ENCODE assay signal across 15 cellular contexts in the genomic region with DNA sequence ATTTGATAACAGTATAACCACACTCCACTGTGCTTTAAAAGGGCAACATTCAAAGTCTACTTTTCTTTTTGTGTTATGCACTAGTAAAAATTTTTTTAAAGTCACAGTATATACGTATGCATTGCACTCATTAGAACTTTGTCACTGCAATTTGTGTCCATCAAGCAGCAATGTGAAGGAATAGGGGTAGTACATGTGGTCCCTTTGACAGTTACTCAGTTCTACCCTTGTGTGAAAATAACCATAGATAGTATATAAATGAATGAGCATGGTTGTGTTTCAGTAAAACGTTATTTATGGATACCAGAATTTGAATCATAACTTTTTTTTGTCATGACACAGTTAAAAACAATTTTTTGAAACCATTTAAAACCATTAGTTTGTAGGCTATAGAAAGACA. TPM values are rescaled to one million over a fixed set of nuclear protein-coding genes. Genes with fewer than 3 reads are reported as not detected.
DNase-seq lines count a peak whose midpoint lies in the region; ATAC-seq and TF ChIP-seq lines count a peak whose summit lies in the region.
"Had no signal": no experiment of that assay in that cellular context is flagged by ENCODE, and none has a peak within 500 bp of the region (broad histone marks: within the 10 kb centered on the region; RNA-seq: fewer than 3 reads in every experiment).

No MANE protein-coding gene starts in this region.

- H3K4me1 ChIP-seq in CD8-positive, alpha-beta T cell (ENCODE audit: insufficient read depth, low read length) = peaks cover 89% of the 10 kb centered on the region
- peaks cover 16 to 19% of the 10 kb centered on the region in 2 experiments for H3K4me1 ChIP-seq in neutrophil (ENCODE audit: control insufficient read depth in 1 of 2, insufficient read depth in 1 of 2, low read depth in 1 of 2, low read length in 1 of 2)
- H3K4me1 ChIP-seq: HAP-1 had no signal

- H3K27me3 ChIP-seq in CD8-positive, alpha-beta T cell (ENCODE audit: insufficient read depth, low read length) = no peaks in the 10 kb centered on the region
- H3K27me3 ChIP-seq in neutrophil = no peaks in the 10 kb centered on the region
- H3K27me3 ChIP-seq: MG63 had no signal

- intact Hi-C loops in CD8-positive, alpha-beta T cell (cut with DNase I, micrococcal nuclease) = loop anchor here (1.0 to 5.0 kb wide), 3 partner anchors 21 to 44 kb away; no protein-coding TSS in a partner anchor
- intact Hi-C loops in activated T-helper 2 cell treated with anti-CD3 and anti-CD28 coated beads, Interferon-gamma antibody, Interleukin-2, Interleukin-4, amounts not matched to agents 10 μg/mL and 5 μg/mL and 100 μg/mL, durations not matched to agents 14 hours and 24 hours and 36 hours (cut with micrococcal nuclease) = loop anchor here (2.0 kb wide), 1 partner anchor 21 kb away; no protein-coding TSS in a partner anchor

- H3K9me3 Mint-ChIP-seq in activated T-cell treated with anti-CD3 and anti-CD28 coated beads, Interleukin-2, amount 50 U/mL, for 72 hours = peaks cover 7% of the 10 kb centered on the region in 2 donors
- peaks cover 10% of the 10 kb centered on the region for H3K9me3 Mint-ChIP-seq in CD8-positive, alpha-beta T cell
- peaks cover 16% of the 10 kb centered on the region for H3K9me3 Mint-ChIP-seq in activated T-helper 2 cell treated with anti-CD3 and anti-CD28 coated beads, Interferon-gamma antibody, Interleukin-2, Interleukin-4, amounts not matched to agents 10 μg/mL and 5 μg/mL and 100 μg/mL, durations not matched to agents 14 hours and 24 hours and 36 hours

- no peak overlapping the region for H3K4me3 ChIP-seq in CD8-positive, alpha-beta T cell (ENCODE audit: low read depth, low read length)
- H3K4me3 ChIP-seq in neutrophil (ENCODE audit: low read depth in 1 of 2, low read length in 1 of 2) = no peak overlapping the region
- H3K4me3 ChIP-seq: HAP-1, MG63, PC-9 had no signal

- H3K27ac ChIP-seq in CD8-positive, alpha-beta T cell (ENCODE audit: low read depth, low read length) = no peak overlapping the region
- peak overlapping the region; percentile 35 for H3K27ac ChIP-seq in neutrophil
- H3K27ac ChIP-seq: PC-9 had no signal

- CTCF ChIA-PET in CD8-positive, alpha-beta T cell (lab: Charles Lee) = interaction anchor here (1.2 to 1.3 kb wide), 2 partner anchors 20 to 24 kb away, joined by 3 to 5 read pairs; no protein-coding TSS in a partner anchor

- peak overlapping the region; percentile 69 for H3K27ac Mint-ChIP-seq in activated T-cell treated with anti-CD3 and anti-CD28 coated beads, Interleukin-2, amount 50 U/mL, for 72 hours
- peak overlapping the region; percentile 27 for H3K27ac Mint-ChIP-seq in CD8-positive, alpha-beta T cell
- H3K27ac Mint-ChIP-seq in activated T-helper 2 cell treated with anti-CD3 and anti-CD28 coated beads, Interferon-gamma antibody, Interleukin-2, Interleukin-4, amounts not matched to agents 10 μg/mL and 5 μg/mL and 100 μg/mL, durations not matched to agents 14 hours and 24 hours and 36 hours = peak overlapping the region; percentile 66

- H3K9me3 ChIP-seq in CD8-positive, alpha-beta T cell (ENCODE audit: low read length) = no peaks in the 10 kb centered on the region
- no peaks in the 10 kb centered on the region for H3K9me3 ChIP-seq in neutrophil

- H3K36me3 Mint-ChIP-seq in activated T-cell treated with anti-CD3 and anti-CD28 coated beads, Interleukin-2, amount 50 U/mL, for 72 hours (ENCODE audit: insufficient read depth in 2 of 2) = peaks cover 11 to 15% of the 10 kb centered on the region in 2 donors
- H3K36me3 Mint-ChIP-seq in CD8-positive, alpha-beta T cell = peaks cover 23% of the 10 kb centered on the region
- peaks cover 46% of the 10 kb centered on the region for H3K36me3 Mint-ChIP-seq in activated T-helper 2 cell treated with anti-CD3 and anti-CD28 coated beads, Interferon-gamma antibody, Interleukin-2, Interleukin-4, amounts not matched to agents 10 μg/mL and 5 μg/mL and 100 μg/mL, durations not matched to agents 14 hours and 24 hours and 36 hours (ENCODE audit: low read depth)

- peak overlapping the region in 1 of 2 donors; percentile 71 for H3K4me3 Mint-ChIP-seq in activated T-cell treated with anti-CD3 and anti-CD28 coated beads, Interleukin-2, amount 50 U/mL, for 72 hours
- H3K4me3 Mint-ChIP-seq in CD8-positive, alpha-beta T cell = no peak overlapping the region
- no peak overlapping the region for H3K4me3 Mint-ChIP-seq in activated T-helper 2 cell treated with anti-CD3 and anti-CD28 coated beads, Interferon-gamma antibody, Interleukin-2, Interleukin-4, amounts not matched to agents 10 μg/mL and 5 μg/mL and 100 μg/mL, durations not matched to agents 14 hours and 24 hours and 36 hours (ENCODE audit: low read depth)

- H3K4me1 Mint-ChIP-seq in activated T-cell treated with anti-CD3 and anti-CD28 coated beads, Interleukin-2, amount 50 U/mL, for 72 hours (ENCODE audit: low read depth) = peaks cover 79% of the 10 kb centered on the region
- peaks cover 86% of the 10 kb centered on the region for H3K4me1 Mint-ChIP-seq in CD8-positive, alpha-beta T cell (ENCODE audit: low read depth)
- peaks cover 68% of the 10 kb centered on the region for H3K4me1 Mint-ChIP-seq in activated T-helper 2 cell treated with anti-CD3 and anti-CD28 coated beads, Interferon-gamma antibody, Interleukin-2, Interleukin-4, amounts not matched to agents 10 μg/mL and 5 μg/mL and 100 μg/mL, durations not matched to agents 14 hours and 24 hours and 36 hours (ENCODE audit: low read depth)

- TF ChIP-seq CTCF in CD8-positive, alpha-beta T cell (IDR thresholded peaks at IDR 0.05) = no peak
- TF ChIP-seq CTCF in neutrophil (IDR thresholded peaks at IDR 0.05) = no peak

- peak; percentile 81 to 85 for ATAC-seq in activated T-cell treated with anti-CD3 and anti-CD28 coated beads, Interleukin-2, amount 50 U/mL, for 72 hours (replicated peaks in 1 of 2)
- ATAC-seq in CD8-positive, alpha-beta T cell = no peak
- no peak for ATAC-seq in GM21723 (IDR thresholded peaks at IDR 0.05; ENCODE audit: unreplicated experiment)

- POLR2A ChIA-PET in CD8-positive, alpha-beta T cell (lab: Charles Lee) = no interaction called here

- no peaks in the 10 kb centered on the region for H3K27me3 Mint-ChIP-seq in activated T-cell treated with anti-CD3 and anti-CD28 coated beads, Interleukin-2, amount 50 U/mL, for 72 hours (ENCODE audit: low read depth)
- no peaks in the 10 kb centered on the region for H3K27me3 Mint-ChIP-seq in CD8-positive, alpha-beta T cell (ENCODE audit: low read depth)
- no peaks in the 10 kb centered on the region for H3K27me3 Mint-ChIP-seq in activated T-helper 2 cell treated with anti-CD3 and anti-CD28 coated beads, Interferon-gamma antibody, Interleukin-2, Interleukin-4, amounts not matched to agents 10 μg/mL and 5 μg/mL and 100 μg/mL, durations not matched to agents 14 hours and 24 hours and 36 hours (ENCODE audit: low read depth)
- H3K27me3 Mint-ChIP-seq: CD4-positive, alpha-beta memory T cell had no signal

- DNase-seq in activated T-cell treated with anti-CD3 and anti-CD28 coated beads, Interleukin-2, amount 50 U/mL, for 72 hours = no peak
- no peak for DNase-seq in activated T-cell treated with anti-CD3 and anti-CD28 coated beads, Interleukin-2, amount 50 U/mL, for 48 hours
- DNase-seq in CD8-positive, alpha-beta T cell = no peak
- DNase-seq in activated T-helper 2 cell treated with anti-CD3 and anti-CD28 coated beads, Interferon-gamma antibody, Interleukin-2, Interleukin-4, amounts not matched to agents 10 μg/mL and 5 μg/mL and 100 μg/mL, durations not matched to agents 14 hours and 24 hours and 36 hours (ENCODE audit: low spot score) = no peak
- DNase-seq in amniotic stem cell (lab: John Stamatoyannopoulos, UW) = no peak
- DNase-seq: DMS79 treated with DMSO at 0.1 percent for 48 hours, MG63, NCI-H1092 treated with DMSO at 0.1 percent for 48 hours, NCI-H1694, NCI-H510A treated with DMSO at 0.1 percent for 48 hours, PC-9 had no signal

- H3K36me3 ChIP-seq in CD8-positive, alpha-beta T cell (ENCODE audit: insufficient read depth, low read length) = no peaks in the 10 kb centered on the region
- no peaks in the 10 kb centered on the region for H3K36me3 ChIP-seq in neutrophil
- H3K36me3 ChIP-seq: HAP-1, MG63 had no signal

RNA-seq across cellular contexts. Expression of a gene that starts 30.7 kb away (rescaled TPM):
- 10 to 100 TPM; 79.7 to 82.5 TPM for total RNA-seq in activated T-cell treated with anti-CD3 and anti-CD28 coated beads, Interleukin-2, amount 50 U/mL, for 72 hours
- 10 to 100 TPM; 79.4 to 85.2 TPM for total RNA-seq in CD8-positive, alpha-beta T cell
- 136 and 146 TPM in 2 replicates for total RNA-seq in activated T-helper 2 cell treated with anti-CD3 and anti-CD28 coated beads, Interferon-gamma antibody, Interleukin-2, Interleukin-4, amounts not matched to agents 10 μg/mL and 5 μg/mL and 100 μg/mL, durations not matched to agents 14 hours and 24 hours and 36 hours

Comparison
In these comparisons a context has a peak if more than half of its experiments do, and no peak if none do; other contexts are left out.
1. ATAC-seq: peak in activated T-cell treated with anti-CD3 and anti-CD28 coated beads, Interleukin-2, amount 50 U/mL, for 72 hours (2 of 2); none in CD8-positive, alpha-beta T cell (single experiment) and GM21723 (single experiment).
2. Peak in every context shown above with its lines, with median percentiles within 50 percentile points of each other: H3K27ac Mint-ChIP-seq.